In genomic region chr7:1746491-1746975, GRCh38 we compare ENCODE assay signal across 8 cellular contexts.
"Had no signal": no experiment of that assay in that cellular context is flagged by ENCODE, and none has a peak within 500 bp of the region (broad histone marks: within the 10 kb centered on the region; RNA-seq: fewer than 3 reads in every experiment).

No MANE protein-coding gene starts in this region.

- ATAC-seq: K562 had no signal

- H2AFZ ChIP-seq: GM23248 had no signal

- H3K27ac ChIP-seq: GM23248, HL-60 had no signal

- H3K9ac ChIP-seq: GM23248 had no signal

- H3K4me3 ChIP-seq: GM23248, K562 had no signal

- DNase-seq: GM23248, GOT3, H9, HCEC 1CT, IMR-90, KG1 had no signal

- FAIRE-seq: K562 had no signal
